In genomic region chr7:138907438-138907837, GRCh38 we compare ENCODE assay signal across 20 cellular contexts.
"Had no signal": no experiment of that assay in that cellular context is flagged by ENCODE, and none has a peak within 500 bp of the region (broad histone marks: within the 10 kb centered on the region; RNA-seq: fewer than 3 reads in every experiment).

No MANE protein-coding gene starts in this region.

- H3K36me3 ChIP-seq: gastrocnemius medialis, heart right ventricle, ovary, sigmoid colon, tibial artery, vagina had no signal

- DNase-seq: cortex of kidney; dorsolateral prefrontal cortex; effector CD8-positive, alpha-beta T cell; gastrocnemius medialis; heart right ventricle; kidney glomerular epithelial cell; mammary epithelial cell; mucosa of descending colon; naive thymus-derived CD8-positive, alpha-beta T cell; ovary; sigmoid colon; stimulated activated CD4-positive, alpha-beta T cell treated with anti-CD3 and anti-CD28 coated beads, Interleukin-12 subunit alpha, Interleukin-12 subunit beta, amount 100 ng/mL, for 4 hours; stimulated activated naive CD4-positive, alpha-beta T cell treated with Interleukin-2 at 50 U/mL for 16 hours; tibial artery; upper lobe of left lung had no signal

- H3K27me3 ChIP-seq: dorsolateral prefrontal cortex, gastrocnemius medialis, heart right ventricle, ovary, sigmoid colon, tibial artery, upper lobe of left lung, vagina had no signal

- FAIRE-seq: islet of Langerhans had no signal

- ATAC-seq: esophagus mucosa; gastrocnemius medialis; heart right ventricle; left lobe of liver; mucosa of descending colon; naive thymus-derived CD8-positive, alpha-beta T cell had no signal

- H3K4me3 ChIP-seq: gastrocnemius medialis, heart right ventricle, mucosa of descending colon, ovary, sigmoid colon, skin epidermis, tibial artery, upper lobe of left lung, vagina had no signal

- H3K4me1 ChIP-seq: gastrocnemius medialis, heart right ventricle, sigmoid colon, tibial artery, vagina had no signal

- H3K9me3 ChIP-seq: gastrocnemius medialis, heart right ventricle, mucosa of descending colon, ovary, sigmoid colon, upper lobe of left lung, vagina had no signal

- H3K27ac ChIP-seq: gastrocnemius medialis, heart right ventricle, ovary, sigmoid colon, tibial artery, vagina had no signal
